1 cellular context compared by ENCODE assay signal in the genomic region with DNA sequence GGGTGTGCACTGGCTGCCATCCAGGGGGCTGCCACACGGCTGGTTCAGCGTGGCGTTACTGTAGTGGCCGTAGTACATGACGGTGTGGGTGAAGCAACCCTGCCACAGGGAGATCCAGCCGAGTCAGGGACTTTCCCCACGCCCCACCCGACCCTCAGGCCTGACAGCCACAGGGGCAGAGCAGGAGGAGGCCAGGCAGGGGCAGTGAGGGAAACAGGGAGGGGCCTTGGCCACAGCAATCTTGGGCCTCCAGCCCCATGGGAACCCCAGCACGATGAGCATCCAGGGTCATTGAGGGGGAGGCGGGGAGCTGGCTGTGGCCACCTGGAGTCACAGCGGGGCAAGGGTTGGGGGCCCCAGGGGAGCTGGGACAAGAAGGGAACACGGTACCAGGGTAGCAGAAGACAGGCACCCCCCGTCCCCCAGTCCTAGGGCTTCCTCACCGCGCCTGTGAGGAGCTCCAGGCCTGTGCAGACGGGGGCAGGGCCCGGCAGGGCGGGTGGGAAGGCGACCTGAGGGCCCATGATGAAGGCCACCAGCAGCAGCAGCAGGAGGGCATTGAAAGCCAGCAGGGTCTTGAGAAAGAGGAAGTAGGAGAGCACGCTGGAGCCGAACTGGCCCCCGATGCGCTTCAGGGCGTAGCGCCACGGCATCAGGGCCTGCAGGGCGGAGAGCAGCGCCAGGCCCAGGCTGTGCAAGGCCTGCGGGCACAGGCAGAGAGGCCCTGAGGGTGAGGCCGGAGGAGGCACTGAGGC.
A peak's percentile ranks its signal among the peaks of the same experiment; 100 is the strongest.
TF ChIP-seq lines count a peak whose summit lies in the region.

No MANE protein-coding gene starts in this region.

TF ChIP-seq in K562, 482 proteins besides CTCF, POLR2A, EP300 and RAD21:
- TF ChIP-seq ZNF282 (CRISPR knock-in tag; IDR thresholded peaks at IDR 0.05) (no peak), ERF (CRISPR knock-in tag; IDR thresholded peaks at IDR 0.05) (no peak), RBM15 (IDR thresholded peaks at IDR 0.05; ENCODE audit: insufficient read depth, low read length) (no peak), EZH2 (IDR thresholded peaks at IDR 0.05; ENCODE audit: borderline replicate concordance, low read depth, low read length) (no peak), RBFOX2 (IDR thresholded peaks at IDR 0.05; ENCODE audit: low read depth, low read length) (peak; percentile 61), ZNF165 (CRISPR knock-in tag; IDR thresholded peaks at IDR 0.05; ENCODE audit: borderline replicate concordance) (no peak), SPI1 (IDR thresholded peaks at IDR 0.05; ENCODE audit: borderline replicate concordance, low read depth, low read length) (0 out of 2 replicates have a peak, but pooled peaks have one; percentile 33), POLR2G (IDR thresholded peaks at IDR 0.05; ENCODE audit: low read depth, low read length) (peak; percentile 52)
- TF ChIP-seq, protein P1, sequence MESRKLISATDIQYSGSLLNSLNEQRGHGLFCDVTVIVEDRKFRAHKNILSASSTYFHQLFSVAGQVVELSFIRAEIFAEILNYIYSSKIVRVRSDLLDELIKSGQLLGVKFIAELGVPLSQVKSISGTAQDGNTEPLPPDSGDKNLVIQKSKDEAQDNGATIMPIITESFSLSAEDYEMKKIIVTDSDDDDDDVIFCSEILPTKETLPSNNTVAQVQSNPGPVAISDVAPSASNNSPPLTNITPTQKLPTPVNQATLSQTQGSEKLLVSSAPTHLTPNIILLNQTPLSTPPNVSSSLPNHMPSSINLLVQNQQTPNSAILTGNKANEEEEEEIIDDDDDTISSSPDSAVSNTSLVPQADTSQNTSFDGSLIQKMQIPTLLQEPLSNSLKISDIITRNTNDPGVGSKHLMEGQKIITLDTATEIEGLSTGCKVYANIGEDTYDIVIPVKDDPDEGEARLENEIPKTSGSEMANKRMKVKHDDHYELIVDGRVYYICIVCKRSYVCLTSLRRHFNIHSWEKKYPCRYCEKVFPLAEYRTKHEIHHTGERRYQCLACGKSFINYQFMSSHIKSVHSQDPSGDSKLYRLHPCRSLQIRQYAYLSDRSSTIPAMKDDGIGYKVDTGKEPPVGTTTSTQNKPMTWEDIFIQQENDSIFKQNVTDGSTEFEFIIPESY (CRISPR knock-in tag; IDR thresholded peaks at IDR 0.05), result peak; percentile 76
- TF ChIP-seq, protein P2, sequence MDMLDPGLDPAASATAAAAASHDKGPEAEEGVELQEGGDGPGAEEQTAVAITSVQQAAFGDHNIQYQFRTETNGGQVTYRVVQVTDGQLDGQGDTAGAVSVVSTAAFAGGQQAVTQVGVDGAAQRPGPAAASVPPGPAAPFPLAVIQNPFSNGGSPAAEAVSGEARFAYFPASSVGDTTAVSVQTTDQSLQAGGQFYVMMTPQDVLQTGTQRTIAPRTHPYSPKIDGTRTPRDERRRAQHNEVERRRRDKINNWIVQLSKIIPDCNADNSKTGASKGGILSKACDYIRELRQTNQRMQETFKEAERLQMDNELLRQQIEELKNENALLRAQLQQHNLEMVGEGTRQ (CRISPR knock-in tag; IDR thresholded peaks at IDR 0.05), result no peak
- TF ChIP-seq, protein P3, sequence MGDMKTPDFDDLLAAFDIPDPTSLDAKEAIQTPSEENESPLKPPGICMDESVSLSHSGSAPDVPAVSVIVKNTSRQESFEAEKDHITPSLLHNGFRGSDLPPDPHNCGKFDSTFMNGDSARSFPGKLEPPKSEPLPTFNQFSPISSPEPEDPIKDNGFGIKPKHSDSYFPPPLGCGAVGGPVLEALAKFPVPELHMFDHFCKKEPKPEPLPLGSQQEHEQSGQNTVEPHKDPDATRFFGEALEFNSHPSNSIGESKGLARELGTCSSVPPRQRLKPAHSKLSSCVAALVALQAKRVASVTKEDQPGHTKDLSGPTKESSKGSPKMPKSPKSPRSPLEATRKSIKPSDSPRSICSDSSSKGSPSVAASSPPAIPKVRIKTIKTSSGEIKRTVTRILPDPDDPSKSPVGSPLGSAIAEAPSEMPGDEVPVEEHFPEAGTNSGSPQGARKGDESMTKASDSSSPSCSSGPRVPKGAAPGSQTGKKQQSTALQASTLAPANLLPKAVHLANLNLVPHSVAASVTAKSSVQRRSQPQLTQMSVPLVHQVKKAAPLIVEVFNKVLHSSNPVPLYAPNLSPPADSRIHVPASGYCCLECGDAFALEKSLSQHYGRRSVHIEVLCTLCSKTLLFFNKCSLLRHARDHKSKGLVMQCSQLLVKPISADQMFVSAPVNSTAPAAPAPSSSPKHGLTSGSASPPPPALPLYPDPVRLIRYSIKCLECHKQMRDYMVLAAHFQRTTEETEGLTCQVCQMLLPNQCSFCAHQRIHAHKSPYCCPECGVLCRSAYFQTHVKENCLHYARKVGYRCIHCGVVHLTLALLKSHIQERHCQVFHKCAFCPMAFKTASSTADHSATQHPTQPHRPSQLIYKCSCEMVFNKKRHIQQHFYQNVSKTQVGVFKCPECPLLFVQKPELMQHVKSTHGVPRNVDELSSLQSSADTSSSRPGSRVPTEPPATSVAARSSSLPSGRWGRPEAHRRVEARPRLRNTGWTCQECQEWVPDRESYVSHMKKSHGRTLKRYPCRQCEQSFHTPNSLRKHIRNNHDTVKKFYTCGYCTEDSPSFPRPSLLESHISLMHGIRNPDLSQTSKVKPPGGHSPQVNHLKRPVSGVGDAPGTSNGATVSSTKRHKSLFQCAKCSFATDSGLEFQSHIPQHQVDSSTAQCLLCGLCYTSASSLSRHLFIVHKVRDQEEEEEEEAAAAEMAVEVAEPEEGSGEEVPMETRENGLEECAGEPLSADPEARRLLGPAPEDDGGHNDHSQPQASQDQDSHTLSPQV (IDR thresholded peaks at IDR 0.05), result no peak
TF ChIP-seq in K562: peak in this region for 4.
